ENCODE assay signal across 22 cellular contexts in genomic region chr7:77354914-77355313, GRCh38.
DNase-seq lines count a peak whose midpoint lies in the region; ATAC-seq and TF ChIP-seq lines count a peak whose summit lies in the region.
"Had no signal": no experiment of that assay in that cellular context is flagged by ENCODE, and none has a peak within 500 bp of the region (broad histone marks: within the 10 kb centered on the region; RNA-seq: fewer than 3 reads in every experiment).

No MANE protein-coding gene starts in this region.

- H3K4me1 ChIP-seq in stomach smooth muscle (ENCODE audit: control insufficient read depth, insufficient read depth, low read length) (peaks cover 15% of the 10 kb centered on the region), tibial artery (no peaks in the 10 kb centered on the region)

- intact Hi-C loops in tibial artery (cut with DNase I; ENCODE audit: low total_unique reads) = no loop called here

- H3K27ac ChIP-seq in stomach smooth muscle (ENCODE audit: low read length) (peak overlapping the region; percentile 12), tibial artery (no peak overlapping the region)
- H3K27ac ChIP-seq: BLaER1 treated with 17β-estradiol and CSF1 and Interleukin-3, amounts not matched to agents 10 nM and 100 nM had no signal

- peak overlapping the region; percentile 26 for H3K27ac Mint-ChIP-seq in activated T-cell treated with anti-CD3 and anti-CD28 coated beads, Interleukin-2, amount 50 U/mL, for 24 hours
- H3K27ac Mint-ChIP-seq in T-helper 17 cell = peak overlapping the region; percentile 90
- peak overlapping the region in 5 of 6 donors; percentile 53 to 86 (median 80) for H3K27ac Mint-ChIP-seq in naive B cell

- no peaks in the 10 kb centered on the region for H3K27me3 ChIP-seq in stomach smooth muscle (ENCODE audit: control insufficient read depth in 1 of 2, insufficient read depth in 2 of 2, low read length in 2 of 2)
- no peaks in the 10 kb centered on the region for H3K27me3 ChIP-seq in tibial artery
- H3K27me3 ChIP-seq: BLaER1 treated with 17β-estradiol and CSF1 and Interleukin-3, amounts not matched to agents 10 nM and 100 nM had no signal

- H3K9me3 ChIP-seq in T-helper 17 cell (ENCODE audit: control insufficient read depth, low read length, poor library complexity, severe bottlenecking) = no peaks in the 10 kb centered on the region
- H3K9me3 ChIP-seq in stomach smooth muscle (ENCODE audit: control insufficient read depth in 2 of 2, low read length in 2 of 2) = no peaks in the 10 kb centered on the region
- H3K9me3 ChIP-seq in tibial artery = no peaks in the 10 kb centered on the region
- H3K9me3 ChIP-seq: BLaER1 treated with 17β-estradiol and CSF1 and Interleukin-3, amounts not matched to agents 10 nM and 100 nM had no signal

- ATAC-seq in T-helper 17 cell = no peak
- no peak for ATAC-seq in naive B cell (ENCODE audit: low read depth in 2 of 2)
- no peak for ATAC-seq in omental fat pad (ENCODE audit: low FRiP score)
- ATAC-seq: HepG2 had no signal

- H3K9ac ChIP-seq in stomach smooth muscle (ENCODE audit: low read length in 2 of 2) = no peak overlapping the region
- H3K9ac ChIP-seq: BLaER1 treated with 17β-estradiol and CSF1 and Interleukin-3, amounts not matched to agents 10 nM and 100 nM had no signal

- H3K9me3 Mint-ChIP-seq in activated T-cell treated with anti-CD3 and anti-CD28 coated beads, Interleukin-2, amount 50 U/mL, for 24 hours = no peaks in the 10 kb centered on the region
- H3K9me3 Mint-ChIP-seq in naive B cell = no peaks in the 10 kb centered on the region

- DNase-seq in activated T-cell treated with anti-CD3 and anti-CD28 coated beads, Interleukin-2, amount 50 U/mL, for 24 hours = no peak
- DNase-seq in activated T-cell treated with anti-CD3 and anti-CD28 coated beads, Interleukin-2, amount 50 U/mL, for 48 hours = no peak
- DNase-seq in T-helper 17 cell (no peak), naive B cell (no peak), DMS114 treated with DMSO at 0.1 percent for 48 hours (lab: John Stamatoyannopoulos, UW; ENCODE audit: unreplicated experiment) (no peak), omental fat pad (ENCODE audit: low spot score) (no peak), tibial artery (no peak)
- DNase-seq: COR-L47, DMS 273 treated with DMSO at 0.1 percent for 48 hours, GDM1, H7, KBM-7, MV-4-11, NCI-H1436, NCI-H2029, NCI-H345, NCI-H524 treated with DMSO at 0.1 percent for 48 hours, RPMI8226, SHP77 treated with DMSO at 0.1 percent for 48 hours had no signal

- H3K36me3 Mint-ChIP-seq in activated T-cell treated with anti-CD3 and anti-CD28 coated beads, Interleukin-2, amount 50 U/mL, for 24 hours (ENCODE audit: low read depth) = no peaks in the 10 kb centered on the region
- no peaks in the 10 kb centered on the region for H3K36me3 Mint-ChIP-seq in T-helper 17 cell (ENCODE audit: low read depth)
- peaks cover 23 to 37% of the 10 kb centered on the region in 2 donors for H3K36me3 Mint-ChIP-seq in naive B cell

- no peak overlapping the region for H3K4me3 Mint-ChIP-seq in activated T-cell treated with anti-CD3 and anti-CD28 coated beads, Interleukin-2, amount 50 U/mL, for 24 hours
- H3K4me3 Mint-ChIP-seq in T-helper 17 cell (peak overlapping the region; percentile 33), naive B cell (peak overlapping the region in 1 of 8 donors; percentile 53)

- TF ChIP-seq CTCF in omental fat pad (IDR thresholded peaks at IDR 0.05) (no peak), tibial artery (IDR thresholded peaks at IDR 0.05) (no peak)

- H3K36me3 ChIP-seq in stomach smooth muscle (ENCODE audit: control insufficient read depth in 2 of 2, insufficient read depth in 2 of 2, low read length in 2 of 2) (peaks cover 2% of the 10 kb centered on the region in 2 donors), tibial artery (peaks cover 0 to 6% (median 0%) of the 10 kb centered on the region in 3 donors)

- no peaks in the 10 kb centered on the region for H3K27me3 Mint-ChIP-seq in activated T-cell treated with anti-CD3 and anti-CD28 coated beads, Interleukin-2, amount 50 U/mL, for 24 hours
- no peaks in the 10 kb centered on the region for H3K27me3 Mint-ChIP-seq in T-helper 17 cell
- H3K27me3 Mint-ChIP-seq in naive B cell = no peaks in the 10 kb centered on the region

- no peak overlapping the region for H3K4me3 ChIP-seq in stomach smooth muscle (ENCODE audit: low read length in 2 of 2)
- no peak overlapping the region for H3K4me3 ChIP-seq in tibial artery
- H3K4me3 ChIP-seq: BLaER1 treated with 17β-estradiol and CSF1 and Interleukin-3, amounts not matched to agents 10 nM and 100 nM had no signal

- peaks cover 43% of the 10 kb centered on the region for H3K4me1 Mint-ChIP-seq in activated T-cell treated with anti-CD3 and anti-CD28 coated beads, Interleukin-2, amount 50 U/mL, for 24 hours (ENCODE audit: low read depth)
- H3K4me1 Mint-ChIP-seq in T-helper 17 cell (peaks cover 36% of the 10 kb centered on the region), naive B cell (peaks cover 19 to 34% (median 25%) of the 10 kb centered on the region in 3 donors)

Comparison
In these comparisons a context has a peak if more than half of its experiments do, and no peak if none do; other contexts are left out.
1. H3K27ac Mint-ChIP-seq: peak in every context shown above with its lines; median percentile 90 in T-helper 17 cell; 80 in naive B cell; 26 in activated T-cell treated with anti-CD3 and anti-CD28 coated beads, Interleukin-2, amount 50 U/mL, for 24 hours.